Comparison of ENCODE assay signal across 26 cellular contexts in genomic region chr15:57651445-57651844, GRCh38. TPM values are rescaled to one million over a fixed set of nuclear protein-coding genes. Genes with fewer than 3 reads are reported as not detected.
DNase-seq lines count a peak whose midpoint lies in the region; ATAC-seq and TF ChIP-seq lines count a peak whose summit lies in the region.
"Had no signal": no experiment of that assay in that cellular context is flagged by ENCODE, and none has a peak within 500 bp of the region (broad histone marks: within the 10 kb centered on the region; RNA-seq: fewer than 3 reads in every experiment).

No MANE protein-coding gene starts in this region.

- H3K27ac ChIP-seq in SJCRH30 = peak overlapping the region; percentile 98
- H3K27ac ChIP-seq in subcutaneous abdominal adipose tissue (ENCODE audit: low read depth, low read length) = peak overlapping the region; percentile 27
- H3K27ac ChIP-seq in OCI-LY7 (ENCODE audit: low read depth, low read length, poor library complexity, severe bottlenecking) = no peak overlapping the region
- H3K27ac ChIP-seq: foreskin keratinocyte, ovary, Peyer's patch, thoracic aorta had no signal

- intact Hi-C loops in left cardiac atrium (cut with DNase I) = no loop called here
- intact Hi-C loops in OCI-LY7 (cut with micrococcal nuclease; ENCODE audit: unreplicated experiment) = no loop called here

- H3K27me3 ChIP-seq in SJCRH30 = no peaks in the 10 kb centered on the region
- H3K27me3 ChIP-seq in subcutaneous abdominal adipose tissue (ENCODE audit: control insufficient read depth in 5 of 5, insufficient read depth in 4 of 5, low read length in 5 of 5) = no peaks in the 10 kb centered on the region
- H3K27me3 ChIP-seq: foreskin keratinocyte, ovary, Peyer's patch had no signal

- DNase-seq in activated naive CD8-positive, alpha-beta T cell treated with anti-CD3 and anti-CD28 coated beads, Interleukin-2, amount 10 ng/mL, durations not matched to agents 7 days and 5 days = no peak
- DNase-seq in activated naive CD8-positive, alpha-beta T cell treated with anti-CD3 and anti-CD28 coated beads, Interleukin-2, amount 50 U/mL, for 24 hours = no peak
- DNase-seq in SJCRH30 (peak; percentile 42 to 79), left cardiac atrium (no peak), DMS 273 treated with DMSO at 0.1 percent for 48 hours (lab: John Stamatoyannopoulos, UW) (no peak), OCI-LY7 (ENCODE audit: low spot score) (no peak)
- DNase-seq: activated CD4-positive, alpha-beta T cell treated with anti-CD3 and anti-CD28 coated beads for 36 hours; activated gamma-delta T cell treated with Interleukin-2 at 50 U/mL for 16 hours; activated T-cell treated with anti-CD3 and anti-CD28 coated beads, Interleukin-2, amount 50 U/mL, for 48 hours; CD4-positive, alpha-beta memory T cell; foreskin keratinocyte; GOT3; NCI-H1092 treated with DMSO at 0.1 percent for 48 hours; NCI-H187; NCI-H524; ovary; Peyer's patch; stimulated activated CD4-positive, alpha-beta T cell treated with anti-CD3 and anti-CD28 coated beads, Interleukin-1b, Interleukin-23, amount 100 ng/mL, for 48 hours; stimulated activated naive CD8-positive, alpha-beta T cell treated with anti-CD3 and anti-CD28 coated beads, Interleukin-15, Interleukin-2, amounts not matched to agents 100 U/mL and 50 U/mL, for 24 hours; T-helper 9 cell had no signal

- H3K4me3 ChIP-seq in SJCRH30 (no peak overlapping the region), subcutaneous abdominal adipose tissue (ENCODE audit: low read depth in 1 of 5, low read length in 5 of 5) (no peak overlapping the region), OCI-LY7 (ENCODE audit: low read depth, low read length, poor library complexity, severe bottlenecking) (no peak overlapping the region)
- H3K4me3 ChIP-seq: ovary, Peyer's patch, smooth muscle cell, thoracic aorta had no signal

- POLR2A ChIA-PET in activated naive CD8-positive, alpha-beta T cell treated with anti-CD3 and anti-CD28 coated beads, Interleukin-2, amount 10 ng/mL, durations not matched to agents 7 days and 5 days (lab: Charles Lee) = no interaction called here
- POLR2A ChIA-PET in OCI-LY7 (lab: Charles Lee) = interaction anchor here (0.9 to 1.2 kb wide), 2 partner anchors 9 to 12 kb away, joined by 3 read pairs; no protein-coding TSS in a partner anchor

- peak; percentile 63 for ATAC-seq in activated naive CD8-positive, alpha-beta T cell treated with anti-CD3 and anti-CD28 coated beads, Interleukin-2, amount 10 ng/mL, durations not matched to agents 7 days and 5 days (ENCODE audit: low read depth)
- ATAC-seq in activated naive CD8-positive, alpha-beta T cell treated with anti-CD3 and anti-CD28 coated beads, Interleukin-2, amount 50 U/mL, for 24 hours = no peak
- ATAC-seq in left cardiac atrium = peak; percentile 20 to 34
- ATAC-seq: activated CD4-positive, alpha-beta T cell treated with anti-CD3 and anti-CD28 coated beads for 36 hours; esophagus mucosa; foreskin keratinocyte; stimulated activated naive CD8-positive, alpha-beta T cell treated with anti-CD3 and anti-CD28 coated beads, Interleukin-15, Interleukin-2, amounts not matched to agents 100 U/mL and 50 U/mL, for 24 hours had no signal

- H3K27ac Mint-ChIP-seq in activated naive CD8-positive, alpha-beta T cell treated with anti-CD3 and anti-CD28 coated beads, Interleukin-2, amount 10 ng/mL, durations not matched to agents 7 days and 5 days = no peak overlapping the region
- no peak overlapping the region for H3K27ac Mint-ChIP-seq in activated naive CD8-positive, alpha-beta T cell treated with anti-CD3 and anti-CD28 coated beads, Interleukin-2, amount 50 U/mL, for 24 hours
- H3K27ac Mint-ChIP-seq: activated CD4-positive, alpha-beta T cell treated with anti-CD3 and anti-CD28 coated beads for 36 hours; CD4-positive, alpha-beta memory T cell; dendritic cell treated with granulocyte-macrophage colony-stimulating factor and Interleukin-4, amounts not matched to agents 40 ng/mL and 50 ng/mL, for 4 days had no signal

- H3K4me2 ChIP-seq in OCI-LY7 (ENCODE audit: low read length) = no peak overlapping the region
- H3K4me2 ChIP-seq: smooth muscle cell had no signal

- H3K4me1 ChIP-seq in SJCRH30 (peaks cover 55% of the 10 kb centered on the region), subcutaneous abdominal adipose tissue (ENCODE audit: control insufficient read depth in 5 of 5, insufficient read depth in 5 of 5, low read length in 5 of 5) (peaks cover 9 to 33% (median 29%) of the 10 kb centered on the region in 5 donors), OCI-LY7 (ENCODE audit: insufficient read depth, low read length, poor library complexity, severe bottlenecking) (no peaks in the 10 kb centered on the region)
- H3K4me1 ChIP-seq: Peyer's patch had no signal

- BruUV-seq in OCI-LY7 (replicated peaks; lab: Mats Ljungman, UMichigan) = no TSS peak

- H3K9me3 Mint-ChIP-seq in activated naive CD8-positive, alpha-beta T cell treated with anti-CD3 and anti-CD28 coated beads, Interleukin-2, amount 10 ng/mL, durations not matched to agents 7 days and 5 days = peaks cover 3% of the 10 kb centered on the region
- H3K9me3 Mint-ChIP-seq in activated naive CD8-positive, alpha-beta T cell treated with anti-CD3 and anti-CD28 coated beads, Interleukin-2, amount 50 U/mL, for 24 hours = no peaks in the 10 kb centered on the region
- H3K9me3 Mint-ChIP-seq: CD4-positive, alpha-beta memory T cell; dendritic cell treated with granulocyte-macrophage colony-stimulating factor and Interleukin-4, amounts not matched to agents 40 ng/mL and 50 ng/mL, for 4 days; neural crest cell had no signal

- TF ChIP-seq CTCF in OCI-LY7 (conservative IDR thresholded peaks at IDR 0.05; ENCODE audit: low read length) = no peak

- H3K9ac ChIP-seq in subcutaneous abdominal adipose tissue (ENCODE audit: low read length in 5 of 5) = no peak overlapping the region

- H3K9me2 ChIP-seq in OCI-LY7 (ENCODE audit: insufficient read depth, low read length) = no peaks in the 10 kb centered on the region

- CTCF ChIA-PET in OCI-LY7 (lab: Charles Lee; ENCODE audit: unreplicated experiment) = no interaction called here

- H3K9me3 ChIP-seq in SJCRH30 (replicated peaks) (no peaks in the 10 kb centered on the region), subcutaneous abdominal adipose tissue (ENCODE audit: control insufficient read depth in 5 of 5, low read length in 5 of 5) (no peaks in the 10 kb centered on the region), OCI-LY7 (ENCODE audit: low read length) (no peaks in the 10 kb centered on the region)
- H3K9me3 ChIP-seq: ovary, Peyer's patch, thoracic aorta had no signal

- H4K20me1 ChIP-seq in OCI-LY7 (ENCODE audit: insufficient read depth, low read length) = no peaks in the 10 kb centered on the region

- H3K79me2 ChIP-seq in OCI-LY7 (ENCODE audit: insufficient read depth, low read depth, low read length) = no peaks in the 10 kb centered on the region

- H3K36me3 Mint-ChIP-seq in activated naive CD8-positive, alpha-beta T cell treated with anti-CD3 and anti-CD28 coated beads, Interleukin-2, amount 10 ng/mL, durations not matched to agents 7 days and 5 days = no peaks in the 10 kb centered on the region
- H3K36me3 Mint-ChIP-seq in activated naive CD8-positive, alpha-beta T cell treated with anti-CD3 and anti-CD28 coated beads, Interleukin-2, amount 50 U/mL, for 24 hours (ENCODE audit: low read depth) = no peaks in the 10 kb centered on the region
- H3K36me3 Mint-ChIP-seq: CD4-positive, alpha-beta memory T cell had no signal

- H3K4me3 Mint-ChIP-seq in activated naive CD8-positive, alpha-beta T cell treated with anti-CD3 and anti-CD28 coated beads, Interleukin-2, amount 10 ng/mL, durations not matched to agents 7 days and 5 days = peak overlapping the region; percentile 4
- H3K4me3 Mint-ChIP-seq in activated naive CD8-positive, alpha-beta T cell treated with anti-CD3 and anti-CD28 coated beads, Interleukin-2, amount 50 U/mL, for 24 hours = no peak overlapping the region
- H3K4me3 Mint-ChIP-seq: activated CD4-positive, alpha-beta T cell treated with anti-CD3 and anti-CD28 coated beads for 36 hours; dendritic cell treated with granulocyte-macrophage colony-stimulating factor and Interleukin-4, amounts not matched to agents 40 ng/mL and 50 ng/mL, for 4 days; neural crest cell had no signal

- H2AFZ ChIP-seq in OCI-LY7 (ENCODE audit: low read length) = no peak overlapping the region

- peaks cover 16% of the 10 kb centered on the region for H3K4me1 Mint-ChIP-seq in activated naive CD8-positive, alpha-beta T cell treated with anti-CD3 and anti-CD28 coated beads, Interleukin-2, amount 10 ng/mL, durations not matched to agents 7 days and 5 days
- H3K4me1 Mint-ChIP-seq in activated naive CD8-positive, alpha-beta T cell treated with anti-CD3 and anti-CD28 coated beads, Interleukin-2, amount 50 U/mL, for 24 hours = no peaks in the 10 kb centered on the region

- H3K27me3 Mint-ChIP-seq in activated naive CD8-positive, alpha-beta T cell treated with anti-CD3 and anti-CD28 coated beads, Interleukin-2, amount 10 ng/mL, durations not matched to agents 7 days and 5 days = peaks cover 9% of the 10 kb centered on the region
- H3K27me3 Mint-ChIP-seq in activated naive CD8-positive, alpha-beta T cell treated with anti-CD3 and anti-CD28 coated beads, Interleukin-2, amount 50 U/mL, for 24 hours = no peaks in the 10 kb centered on the region
- H3K27me3 Mint-ChIP-seq: dendritic cell treated with granulocyte-macrophage colony-stimulating factor and Interleukin-4, amounts not matched to agents 40 ng/mL and 50 ng/mL, for 4 days had no signal

- peaks cover 3% of the 10 kb centered on the region; the same call in 1 of the 2 replicates for H3K36me3 ChIP-seq in SJCRH30
- H3K36me3 ChIP-seq in subcutaneous abdominal adipose tissue (ENCODE audit: control insufficient read depth in 5 of 5, insufficient read depth in 5 of 5, low read length in 5 of 5) = peaks cover 10 to 22% (median 13%) of the 10 kb centered on the region in 5 donors
- H3K36me3 ChIP-seq in OCI-LY7 (ENCODE audit: insufficient read depth, low read length) = no peaks in the 10 kb centered on the region
- H3K36me3 ChIP-seq: ovary, thoracic aorta had no signal

RNA-seq across cellular contexts. Expression of gene POLR2M, which starts 55.1 kb away (rescaled TPM):
- 10 to 100 TPM; 94.2 to 98.3 TPM for total RNA-seq in activated naive CD8-positive, alpha-beta T cell treated with anti-CD3 and anti-CD28 coated beads, Interleukin-2, amount 10 ng/mL, durations not matched to agents 7 days and 5 days
- total RNA-seq in SJCRH30 (2014; rRNA removed; shearing (Covaris generic)) = 329 and 416 TPM in 2 replicates
- total RNA-seq in left cardiac atrium (10 to 100 TPM; 45.6 to 51.2 TPM), OCI-LY7 (2022) (71.8 and 77.6 TPM in 2 replicates)
- 154 and 264 TPM in 2 replicates for total RNA-seq in OCI-LY7 (2014; rRNA removed; shearing (Covaris generic))

RNA-seq across cellular contexts. Expression of gene MYZAP, which starts 59.7 kb away (rescaled TPM):
- not detected for total RNA-seq in activated naive CD8-positive, alpha-beta T cell treated with anti-CD3 and anti-CD28 coated beads, Interleukin-2, amount 10 ng/mL, durations not matched to agents 7 days and 5 days
- total RNA-seq in SJCRH30 (2014; rRNA removed; shearing (Covaris generic)) = 13.0 and 15.9 TPM in 2 replicates
- total RNA-seq in left cardiac atrium (100 to 1,000 TPM; 429 to 452 TPM), OCI-LY7 (2022) (not detected in 2 replicates)
- total RNA-seq in OCI-LY7 (2014; rRNA removed; shearing (Covaris generic)) = not detected in 2 replicates

Comparison
In these comparisons a context has a peak if more than half of its experiments do, and no peak if none do; other contexts are left out.
1. DNase-seq: peak in SJCRH30 (2 of 2); none in activated naive CD8-positive, alpha-beta T cell treated with anti-CD3 and anti-CD28 coated beads, Interleukin-2, amount 10 ng/mL, durations not matched to agents 7 days and 5 days (single experiment), activated naive CD8-positive, alpha-beta T cell treated with anti-CD3 and anti-CD28 coated beads, Interleukin-2, amount 50 U/mL, for 24 hours (single experiment), left cardiac atrium (single experiment), DMS 273 treated with DMSO at 0.1 percent for 48 hours (single experiment) and OCI-LY7 (single experiment).
2. RNA of gene MYZAP, which starts 59.7 kb away (total RNA-seq): 429 to 452 TPM in left cardiac atrium; 13.0 to 15.9 TPM in SJCRH30, not detected in activated naive CD8-positive, alpha-beta T cell treated with anti-CD3 and anti-CD28 coated beads, Interleukin-2, amount 10 ng/mL, durations not matched to agents 7 days and 5 days and not detected in OCI-LY7; every median in the first group is over 10 times any median in the second.